Comparison of ENCODE assay signal across 1 cellular context in genomic region chr3:100710355-100711198, GRCh38.
TF ChIP-seq lines count a peak whose summit lies in the region.

No MANE protein-coding gene starts in this region.

TF ChIP-seq in HepG2, 621 proteins besides CTCF, POLR2A, EP300 and RAD21 (continued from another document and continues in another):
- TF ChIP-seq, protein P1, sequence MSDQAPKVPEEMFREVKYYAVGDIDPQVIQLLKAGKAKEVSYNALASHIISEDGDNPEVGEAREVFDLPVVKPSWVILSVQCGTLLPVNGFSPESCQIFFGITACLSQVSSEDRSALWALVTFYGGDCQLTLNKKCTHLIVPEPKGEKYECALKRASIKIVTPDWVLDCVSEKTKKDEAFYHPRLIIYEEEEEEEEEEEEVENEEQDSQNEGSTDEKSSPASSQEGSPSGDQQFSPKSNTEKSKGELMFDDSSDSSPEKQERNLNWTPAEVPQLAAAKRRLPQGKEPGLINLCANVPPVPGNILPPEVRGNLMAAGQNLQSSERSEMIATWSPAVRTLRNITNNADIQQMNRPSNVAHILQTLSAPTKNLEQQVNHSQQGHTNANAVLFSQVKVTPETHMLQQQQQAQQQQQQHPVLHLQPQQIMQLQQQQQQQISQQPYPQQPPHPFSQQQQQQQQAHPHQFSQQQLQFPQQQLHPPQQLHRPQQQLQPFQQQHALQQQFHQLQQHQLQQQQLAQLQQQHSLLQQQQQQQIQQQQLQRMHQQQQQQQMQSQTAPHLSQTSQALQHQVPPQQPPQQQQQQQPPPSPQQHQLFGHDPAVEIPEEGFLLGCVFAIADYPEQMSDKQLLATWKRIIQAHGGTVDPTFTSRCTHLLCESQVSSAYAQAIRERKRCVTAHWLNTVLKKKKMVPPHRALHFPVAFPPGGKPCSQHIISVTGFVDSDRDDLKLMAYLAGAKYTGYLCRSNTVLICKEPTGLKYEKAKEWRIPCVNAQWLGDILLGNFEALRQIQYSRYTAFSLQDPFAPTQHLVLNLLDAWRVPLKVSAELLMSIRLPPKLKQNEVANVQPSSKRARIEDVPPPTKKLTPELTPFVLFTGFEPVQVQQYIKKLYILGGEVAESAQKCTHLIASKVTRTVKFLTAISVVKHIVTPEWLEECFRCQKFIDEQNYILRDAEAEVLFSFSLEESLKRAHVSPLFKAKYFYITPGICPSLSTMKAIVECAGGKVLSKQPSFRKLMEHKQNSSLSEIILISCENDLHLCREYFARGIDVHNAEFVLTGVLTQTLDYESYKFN (CRISPR knock-in tag; conservative IDR thresholded peaks at IDR 0.05) = no peak
- TF ChIP-seq ZNF703 (CRISPR knock-in tag; IDR thresholded peaks at IDR 0.05; ENCODE audit: borderline replicate concordance) = no peak
- no peak for TF ChIP-seq SETDB1 (CRISPR knock-in tag; IDR thresholded peaks at IDR 0.05; ENCODE audit: borderline replicate concordance)
- TF ChIP-seq, protein P2, sequence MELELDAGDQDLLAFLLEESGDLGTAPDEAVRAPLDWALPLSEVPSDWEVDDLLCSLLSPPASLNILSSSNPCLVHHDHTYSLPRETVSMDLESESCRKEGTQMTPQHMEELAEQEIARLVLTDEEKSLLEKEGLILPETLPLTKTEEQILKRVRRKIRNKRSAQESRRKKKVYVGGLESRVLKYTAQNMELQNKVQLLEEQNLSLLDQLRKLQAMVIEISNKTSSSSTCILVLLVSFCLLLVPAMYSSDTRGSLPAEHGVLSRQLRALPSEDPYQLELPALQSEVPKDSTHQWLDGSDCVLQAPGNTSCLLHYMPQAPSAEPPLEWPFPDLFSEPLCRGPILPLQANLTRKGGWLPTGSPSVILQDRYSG (CRISPR knock-in tag; IDR thresholded peaks at IDR 0.05) = no peak
- no peak for TF ChIP-seq SMARCE1 (IDR thresholded peaks at IDR 0.05; ENCODE audit: borderline replicate concordance)
- TF ChIP-seq ARHGAP35 (CRISPR knock-in tag; IDR thresholded peaks at IDR 0.05; ENCODE audit: borderline replicate concordance) = no peak
- 0 out of 2 replicates have a peak, but pooled peaks have one; percentile 37 for TF ChIP-seq ZNF709 (CRISPR knock-in tag; IDR thresholded peaks at IDR 0.05)
- TF ChIP-seq SIN3A (IDR thresholded peaks at IDR 0.05; ENCODE audit: borderline replicate concordance, low read depth, low read length) = 0 out of 2 replicates have a peak, but pooled peaks have one; percentile 1
- no peak for TF ChIP-seq ZMYM2 (CRISPR knock-in tag; IDR thresholded peaks at IDR 0.05)
- 0 out of 2 replicates have a peak, but pooled peaks have one; percentile 35 for TF ChIP-seq GZF1 (CRISPR knock-in tag; IDR thresholded peaks at IDR 0.05)
- TF ChIP-seq, protein P3, sequence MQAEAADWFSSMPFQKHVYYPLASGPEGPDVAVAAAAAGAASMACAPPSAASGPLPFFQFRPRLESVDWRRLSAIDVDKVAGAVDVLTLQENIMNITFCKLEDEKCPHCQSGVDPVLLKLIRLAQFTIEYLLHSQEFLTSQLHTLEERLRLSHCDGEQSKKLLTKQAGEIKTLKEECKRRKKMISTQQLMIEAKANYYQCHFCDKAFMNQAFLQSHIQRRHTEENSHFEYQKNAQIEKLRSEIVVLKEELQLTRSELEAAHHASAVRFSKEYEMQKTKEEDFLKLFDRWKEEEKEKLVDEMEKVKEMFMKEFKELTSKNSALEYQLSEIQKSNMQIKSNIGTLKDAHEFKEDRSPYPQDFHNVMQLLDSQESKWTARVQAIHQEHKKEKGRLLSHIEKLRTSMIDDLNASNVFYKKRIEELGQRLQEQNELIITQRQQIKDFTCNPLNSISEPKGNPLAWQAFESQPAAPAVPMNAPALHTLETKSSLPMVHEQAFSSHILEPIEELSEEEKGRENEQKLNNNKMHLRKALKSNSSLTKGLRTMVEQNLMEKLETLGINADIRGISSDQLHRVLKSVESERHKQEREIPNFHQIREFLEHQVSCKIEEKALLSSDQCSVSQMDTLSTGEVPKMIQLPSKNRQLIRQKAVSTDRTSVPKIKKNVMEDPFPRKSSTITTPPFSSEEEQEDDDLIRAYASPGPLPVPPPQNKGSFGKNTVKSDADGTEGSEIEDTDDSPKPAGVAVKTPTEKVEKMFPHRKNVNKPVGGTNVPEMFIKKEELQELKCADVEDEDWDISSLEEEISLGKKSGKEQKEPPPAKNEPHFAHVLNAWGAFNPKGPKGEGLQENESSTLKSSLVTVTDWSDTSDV (CRISPR knock-in tag; IDR thresholded peaks at IDR 0.05) = no peak
- TF ChIP-seq ELF4 (CRISPR knock-in tag; IDR thresholded peaks at IDR 0.05; ENCODE audit: borderline replicate concordance) = no peak
- TF ChIP-seq ZNF589 (CRISPR knock-in tag; conservative IDR thresholded peaks at IDR 0.05) = no peak
- TF ChIP-seq KAT7 (CRISPR knock-in tag; IDR thresholded peaks at IDR 0.05; ENCODE audit: borderline replicate concordance) = no peak
- no peak for TF ChIP-seq SOX13 (IDR thresholded peaks at IDR 0.05)
- 0 out of 4 replicates have a peak, but pooled peaks of 1 of the 2 experiments have one; percentile 41 for TF ChIP-seq SOX13 (CRISPR knock-in tag; conservative IDR thresholded peaks at IDR 0.05 in 1 of 2, IDR thresholded peaks at IDR 0.05 in 1 of 2)
- TF ChIP-seq GLI4 (CRISPR knock-in tag; IDR thresholded peaks at IDR 0.05; ENCODE audit: borderline replicate concordance) = no peak
- TF ChIP-seq KAT8 (CRISPR knock-in tag; IDR thresholded peaks at IDR 0.05) = no peak
- no peak for TF ChIP-seq ZNF318 (CRISPR knock-in tag; IDR thresholded peaks at IDR 0.05)
- no peak for TF ChIP-seq ZNF484 (CRISPR knock-in tag; IDR thresholded peaks at IDR 0.05; ENCODE audit: borderline replicate concordance, low read depth)
- TF ChIP-seq TIGD3 (CRISPR knock-in tag; IDR thresholded peaks at IDR 0.05; ENCODE audit: borderline replicate concordance) = no peak
- no peak for TF ChIP-seq FLYWCH1 (CRISPR knock-in tag; IDR thresholded peaks at IDR 0.05)
- no peak for TF ChIP-seq ZNF674 (CRISPR knock-in tag; IDR thresholded peaks at IDR 0.05; ENCODE audit: low read depth)
- no peak for TF ChIP-seq ZBED4 (CRISPR knock-in tag; IDR thresholded peaks at IDR 0.05; ENCODE audit: borderline replicate concordance)
- TF ChIP-seq SP140L (CRISPR knock-in tag; IDR thresholded peaks at IDR 0.05; ENCODE audit: borderline replicate concordance) = no peak
- TF ChIP-seq ZC3H13 (CRISPR knock-in tag; IDR thresholded peaks at IDR 0.05) = no peak
- TF ChIP-seq, protein P4, sequence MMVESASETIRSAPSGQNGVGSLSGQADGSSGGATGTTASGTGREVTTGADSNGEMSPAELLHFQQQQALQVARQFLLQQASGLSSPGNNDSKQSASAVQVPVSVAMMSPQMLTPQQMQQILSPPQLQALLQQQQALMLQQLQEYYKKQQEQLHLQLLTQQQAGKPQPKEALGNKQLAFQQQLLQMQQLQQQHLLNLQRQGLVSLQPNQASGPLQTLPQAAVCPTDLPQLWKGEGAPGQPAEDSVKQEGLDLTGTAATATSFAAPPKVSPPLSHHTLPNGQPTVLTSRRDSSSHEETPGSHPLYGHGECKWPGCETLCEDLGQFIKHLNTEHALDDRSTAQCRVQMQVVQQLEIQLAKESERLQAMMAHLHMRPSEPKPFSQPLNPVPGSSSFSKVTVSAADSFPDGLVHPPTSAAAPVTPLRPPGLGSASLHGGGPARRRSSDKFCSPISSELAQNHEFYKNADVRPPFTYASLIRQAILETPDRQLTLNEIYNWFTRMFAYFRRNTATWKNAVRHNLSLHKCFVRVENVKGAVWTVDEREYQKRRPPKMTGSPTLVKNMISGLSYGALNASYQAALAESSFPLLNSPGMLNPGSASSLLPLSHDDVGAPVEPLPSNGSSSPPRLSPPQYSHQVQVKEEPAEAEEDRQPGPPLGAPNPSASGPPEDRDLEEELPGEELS (CRISPR knock-in tag; IDR thresholded peaks at IDR 0.05) = no peak
- no peak for TF ChIP-seq SRY (CRISPR knock-in tag; IDR thresholded peaks at IDR 0.05)
- TF ChIP-seq ZNF768 (CRISPR knock-in tag; IDR thresholded peaks at IDR 0.05) = no peak
- TF ChIP-seq, protein P5, sequence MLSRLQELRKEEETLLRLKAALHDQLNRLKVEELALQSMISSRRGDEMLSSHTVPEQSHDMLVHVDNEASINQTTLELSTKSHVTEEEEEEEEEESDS (CRISPR knock-in tag; IDR thresholded peaks at IDR 0.05; ENCODE audit: borderline replicate concordance) = no peak
